ENCODE assay signal across 1 cellular context in genomic region chr22:42719656-42720262, GRCh38.
TF ChIP-seq lines count a peak whose summit lies in the region.

No MANE protein-coding gene starts in this region.

TF ChIP-seq in SK-N-SH, 30 proteins besides CTCF, POLR2A, EP300 and RAD21 (continued from another document):
- no peak for TF ChIP-seq ZBTB33 (IDR thresholded peaks at IDR 0.05; ENCODE audit: borderline replicate concordance, low read depth)
- no peak for TF ChIP-seq GATA2 (CRISPR knock-in tag; IDR thresholded peaks at IDR 0.05)
TF ChIP-seq in SK-N-SH: peak in this region for 0.
